ENCODE assay signal across 9 cellular contexts in genomic region chr22:50749302-50749701, GRCh38. TPM values are rescaled to one million over a fixed set of nuclear protein-coding genes. Genes with fewer than 3 reads are reported as not detected.
"Had no signal": no experiment of that assay in that cellular context is flagged by ENCODE, and none has a peak within 500 bp of the region (broad histone marks: within the 10 kb centered on the region; RNA-seq: fewer than 3 reads in every experiment).

No MANE protein-coding gene starts in this region.

RNA-seq across cellular contexts. Expression of gene ACR, which starts 11.3 kb away (rescaled TPM):
- total RNA-seq: K562, LHCN-M2, MCF 10A, NCI-H460, OCI-LY7, PC-9, RPMI7951, SJCRH30, SK-MEL-5 had no signal
- polyA plus RNA-seq: K562 had no signal
